ENCODE assay signal across 1 cellular context in the genomic region with DNA sequence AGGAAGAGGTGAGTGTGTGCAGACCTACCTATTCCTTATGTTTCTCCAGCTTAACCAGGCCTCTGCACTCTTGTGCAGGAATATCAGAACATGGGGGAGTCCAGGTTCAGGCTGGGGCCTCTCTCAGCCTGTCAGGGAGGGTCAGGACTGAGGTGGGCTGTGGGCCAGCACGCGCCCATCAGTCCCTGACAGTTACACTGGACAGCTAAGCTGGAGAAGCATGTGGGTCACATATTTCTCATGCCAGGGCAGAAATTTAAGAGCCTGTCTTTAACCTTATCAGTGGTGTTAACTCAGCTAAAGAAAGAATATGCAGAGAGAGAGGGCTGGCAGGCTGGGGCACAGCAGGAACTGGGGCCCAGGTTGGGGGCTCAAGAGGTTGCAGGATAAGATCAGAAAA.
TF ChIP-seq lines count a peak whose summit lies in the region.

No MANE protein-coding gene starts in this region.

TF ChIP-seq in SK-N-SH, 30 proteins besides CTCF, POLR2A, EP300 and RAD21:
- TF ChIP-seq NFIC (IDR thresholded peaks at IDR 0.05; ENCODE audit: borderline replicate concordance) (peak; percentile 47; the same call in 1 of the 2 replicates), TEAD4 (IDR thresholded peaks at IDR 0.05; ENCODE audit: borderline replicate concordance, insufficient read depth) (0 out of 2 replicates have a peak, but pooled peaks have one; percentile 49), PBX3 (IDR thresholded peaks at IDR 0.05) (peak; percentile 82), TCF12 (IDR thresholded peaks at IDR 0.05) (peak; percentile 77), MAX (IDR thresholded peaks at IDR 0.05; ENCODE audit: low read depth) (0 out of 2 replicates have a peak, but pooled peaks have one; percentile 25), RXRA (IDR thresholded peaks at IDR 0.05; ENCODE audit: borderline replicate concordance, low read depth) (no peak)
- TF ChIP-seq, protein P1, sequence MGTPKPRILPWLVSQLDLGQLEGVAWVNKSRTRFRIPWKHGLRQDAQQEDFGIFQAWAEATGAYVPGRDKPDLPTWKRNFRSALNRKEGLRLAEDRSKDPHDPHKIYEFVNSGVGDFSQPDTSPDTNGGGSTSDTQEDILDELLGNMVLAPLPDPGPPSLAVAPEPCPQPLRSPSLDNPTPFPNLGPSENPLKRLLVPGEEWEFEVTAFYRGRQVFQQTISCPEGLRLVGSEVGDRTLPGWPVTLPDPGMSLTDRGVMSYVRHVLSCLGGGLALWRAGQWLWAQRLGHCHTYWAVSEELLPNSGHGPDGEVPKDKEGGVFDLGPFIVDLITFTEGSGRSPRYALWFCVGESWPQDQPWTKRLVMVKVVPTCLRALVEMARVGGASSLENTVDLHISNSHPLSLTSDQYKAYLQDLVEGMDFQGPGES (IDR thresholded peaks at IDR 0.05; ENCODE audit: low read depth, low read length): no peak
